In the genomic region with DNA sequence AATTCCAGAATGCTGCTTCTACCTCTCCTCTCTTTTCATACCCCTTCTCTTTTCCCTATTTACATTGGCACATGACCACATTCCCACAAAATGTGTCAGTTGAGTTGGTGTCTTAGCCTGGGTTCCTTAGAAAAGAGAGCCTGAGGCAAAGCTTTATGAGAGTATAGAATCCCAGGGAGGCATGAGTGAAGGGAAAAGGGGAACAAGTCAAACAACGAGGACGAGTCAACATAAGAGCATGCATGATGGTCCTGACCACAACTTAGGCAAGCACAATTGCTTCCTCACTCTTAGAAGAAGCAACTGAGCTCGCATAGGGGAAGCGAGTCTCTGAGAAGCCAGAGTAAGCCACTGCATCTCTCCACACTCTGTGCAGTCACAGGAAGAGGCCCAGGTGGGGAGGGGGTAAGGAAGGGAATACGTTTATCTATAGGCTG, we compare ENCODE assay signal across 9 cellular contexts. TPM values are rescaled to one million over a fixed set of nuclear protein-coding genes. Genes with fewer than 3 reads are reported as not detected.
DNase-seq lines count a peak whose midpoint lies in the region; ATAC-seq and TF ChIP-seq lines count a peak whose summit lies in the region.
"Had no signal": no experiment of that assay in that cellular context is flagged by ENCODE, and none has a peak within 500 bp of the region (broad histone marks: within the 10 kb centered on the region; RNA-seq: fewer than 3 reads in every experiment).

No MANE protein-coding gene starts in this region.

- H3K4me1 Mint-ChIP-seq in naive thymus-derived CD4-positive, alpha-beta T cell, result peaks cover 8 to 32% (median 19%) of the 10 kb centered on the region in 7 donors

- H3K79me2 ChIP-seq in mammary epithelial cell (ENCODE audit: insufficient read depth, low read length), result no peaks in the 10 kb centered on the region

- peak overlapping the region; percentile 41 for H2AFZ ChIP-seq in mammary epithelial cell (ENCODE audit: low read depth, low read length)

- peak overlapping the region; percentile 12 for H3K9ac ChIP-seq in mammary epithelial cell (ENCODE audit: insufficient read depth, low read length)

- in situ Hi-C loops in mammary epithelial cell (cut with MboI; ENCODE audit: low sequenced_read_pairs in 2 of 2), result no loop called here

- WGBS in mammary epithelial cell (ENCODE audit: low coverage, missing lambda C conversion rate), result 2% methylated on average over 5 of the region's 5 CpGs

- no peaks in the 10 kb centered on the region for H3K27me3 ChIP-seq in mammary epithelial cell (ENCODE audit: insufficient read depth, low read length)
- H3K27me3 ChIP-seq in naive thymus-derived CD4-positive, alpha-beta T cell (ENCODE audit: control insufficient read depth in 2 of 2, insufficient read depth in 2 of 2, low read length in 2 of 2), result no peaks in the 10 kb centered on the region

- intact Hi-C loops in mammary epithelial cell (cut with micrococcal nuclease), result loop anchor here (1.0 to 2.0 kb wide), 3 partner anchors 16 to 52 kb away; a partner anchor contains a TSS
- intact Hi-C loops in naive thymus-derived CD4-positive, alpha-beta T cell (cut with micrococcal nuclease), result loop anchor here in 1 of 2 donors (2.0 kb wide), 1 partner anchor 16 kb away; a partner anchor contains a TSS

- H3K27ac ChIP-seq in mammary epithelial cell (ENCODE audit: insufficient read depth, low read depth, low read length), result peak overlapping the region; percentile 70
- H3K27ac ChIP-seq in naive thymus-derived CD4-positive, alpha-beta T cell (ENCODE audit: low read depth, low read length), result no peak overlapping the region
- H3K27ac ChIP-seq: SK-N-MC had no signal

- ATAC-seq in naive thymus-derived CD4-positive, alpha-beta T cell, result peak; percentile 92
- ATAC-seq in GM18868 (IDR thresholded peaks at IDR 0.05; ENCODE audit: unreplicated experiment) (no peak), HG02571 (IDR thresholded peaks at IDR 0.05; ENCODE audit: unreplicated experiment) (no peak)

- H3K27ac Mint-ChIP-seq in naive thymus-derived CD4-positive, alpha-beta T cell, result peak overlapping the region; percentile 0 to 82 (median 56)

- no peaks in the 10 kb centered on the region for H3K36me3 Mint-ChIP-seq in naive thymus-derived CD4-positive, alpha-beta T cell

- H3K27me3 Mint-ChIP-seq in naive thymus-derived CD4-positive, alpha-beta T cell, result no peaks in the 10 kb centered on the region

- DNase-seq in EL (peak; percentile 96), NOMO-1 treated with DMSO at 0.1 percent for 48 hours (lab: John Stamatoyannopoulos, UW; ENCODE audit: unreplicated experiment) (peak; percentile 97), mammary epithelial cell (peak; percentile 90), occipital lobe (lab: John Stamatoyannopoulos, UW) (no peak)
- peak in 6 of 9 donors; percentile 9 to 43 (median 42) for DNase-seq in naive thymus-derived CD4-positive, alpha-beta T cell
- DNase-seq in stimulated activated CD4-positive, alpha-beta T cell treated with anti-CD3 and anti-CD28 coated beads, Interleukin-1b, Interleukin-23, amount 100 ng/mL, for 48 hours, result no peak

- no peaks in the 10 kb centered on the region for H4K20me1 ChIP-seq in mammary epithelial cell (ENCODE audit: insufficient read depth, low read length)

- no peaks in the 10 kb centered on the region for H3K9me3 Mint-ChIP-seq in naive thymus-derived CD4-positive, alpha-beta T cell

- POLR2A ChIA-PET in naive thymus-derived CD4-positive, alpha-beta T cell (lab: Charles Lee), result interaction anchor here (0.6 to 1.2 kb wide), 5 partner anchors 10 to 159 kb away, joined by 3 to 5 read pairs (median 3); a partner anchor contains a TSS

- no peak overlapping the region for H3K4me3 ChIP-seq in mammary epithelial cell (replicated peaks in 1 of 3; ENCODE audit: insufficient read depth in 1 of 3, low read depth in 2 of 3, low read length in 3 of 3)
- no peak overlapping the region for H3K4me3 ChIP-seq in naive thymus-derived CD4-positive, alpha-beta T cell (ENCODE audit: low read length)
- H3K4me3 ChIP-seq: SK-N-MC had no signal

- dilution Hi-C loops in mammary epithelial cell (cut with HindIII; ENCODE audit: low sequenced_read_pairs), result no loop called here

- peak overlapping the region in 8 of 10 donors; percentile 6 to 59 (median 49) for H3K4me3 Mint-ChIP-seq in naive thymus-derived CD4-positive, alpha-beta T cell

- CTCF ChIA-PET in mammary epithelial cell (lab: Charles Lee; ENCODE audit: low non-redundant PET), result interaction anchor here (0.6 kb wide), 2 partner anchors 17 to 106 kb away, joined by 3 read pairs; no protein-coding TSS in a partner anchor
- CTCF ChIA-PET in naive thymus-derived CD4-positive, alpha-beta T cell (lab: Charles Lee), result interaction anchor here (0.5 to 1.8 kb wide), 4 partner anchors 16 to 145 kb away, joined by 3 to 8 read pairs (median 4); no protein-coding TSS in a partner anchor

- no peaks in the 10 kb centered on the region for H3K9me3 ChIP-seq in mammary epithelial cell (replicated peaks; ENCODE audit: insufficient read depth, low read length)
- H3K9me3 ChIP-seq in naive thymus-derived CD4-positive, alpha-beta T cell (ENCODE audit: control insufficient read depth in 2 of 3, low read length in 3 of 3), result no peaks in the 10 kb centered on the region

- H3K4me2 ChIP-seq in mammary epithelial cell (ENCODE audit: insufficient read depth, low read depth, low read length), result peak overlapping the region; percentile 58

- H3K36me3 ChIP-seq in mammary epithelial cell (ENCODE audit: insufficient read depth, low read length), result no peaks in the 10 kb centered on the region
- no peaks in the 10 kb centered on the region for H3K36me3 ChIP-seq in naive thymus-derived CD4-positive, alpha-beta T cell (ENCODE audit: control insufficient read depth in 2 of 3, insufficient read depth in 3 of 3, low read length in 3 of 3)

- BruUV-seq in mammary epithelial cell (replicated peaks; lab: Mats Ljungman, UMichigan), result no TSS peak

- no peak for TF ChIP-seq CTCF in mammary epithelial cell (conservative IDR thresholded peaks at IDR 0.05 in 1 of 2, IDR thresholded peaks at IDR 0.05 in 1 of 2; ENCODE audit: extremely low read depth in 1 of 2, insufficient read depth in 1 of 2, low read depth in 1 of 2, low read length in 2 of 2)

- peaks cover 28% of the 10 kb centered on the region for H3K4me1 ChIP-seq in mammary epithelial cell (ENCODE audit: insufficient read depth, low read length)
- H3K4me1 ChIP-seq in naive thymus-derived CD4-positive, alpha-beta T cell (ENCODE audit: control insufficient read depth in 2 of 2, insufficient read depth in 2 of 2, low read length in 2 of 2), result peaks cover 0 to 11% of the 10 kb centered on the region in 2 donors

RNA-seq across cellular contexts. Expression of a gene that starts 15.4 kb away (rescaled TPM):
- total RNA-seq in mammary epithelial cell (1 to 10 TPM; 5.7 to 6.0 TPM), occipital lobe (6.1 TPM)
- polyA plus RNA-seq in mammary epithelial cell, result 2.2 TPM
- 2.8 TPM for polyA minus RNA-seq in mammary epithelial cell
- total RNA-seq in naive thymus-derived CD4-positive, alpha-beta T cell, result 1 to 10 TPM in 3 of 5 experiments, under 1 TPM in 2; 0.22 to 2.0 (median 1.5) TPM
- polyA plus RNA-seq in naive thymus-derived CD4-positive, alpha-beta T cell, result under 1 TPM; 0.08 to 0.16 TPM

RNA-seq across cellular contexts. Expression of a gene that starts 51.3 kb away (rescaled TPM):
- 100 to 1,000 TPM; 247 to 272 TPM for total RNA-seq in mammary epithelial cell
- polyA plus RNA-seq in mammary epithelial cell, result 131 TPM
- 618 TPM for polyA minus RNA-seq in mammary epithelial cell
- 100 to 1,000 TPM in 2 of 5 experiments, 10 to 100 TPM in 3; 81.8 to 263 (median 93.8) TPM for total RNA-seq in naive thymus-derived CD4-positive, alpha-beta T cell
- polyA plus RNA-seq in naive thymus-derived CD4-positive, alpha-beta T cell, result 10 to 100 TPM; 73.9 to 79.4 TPM
- 41.0 TPM for total RNA-seq in occipital lobe

Comparison
In these comparisons a context has a peak if more than half of its experiments do, and no peak if none do; other contexts are left out.
1. DNase-seq: peak in EL (single experiment), NOMO-1 treated with DMSO at 0.1 percent for 48 hours (single experiment), mammary epithelial cell (single experiment) and naive thymus-derived CD4-positive, alpha-beta T cell (6 of 9); none in occipital lobe (single experiment) and stimulated activated CD4-positive, alpha-beta T cell treated with anti-CD3 and anti-CD28 coated beads, Interleukin-1b, Interleukin-23, amount 100 ng/mL, for 48 hours (single experiment).